Comparison of ENCODE assay signal across 8 cellular contexts in genomic region chr16:80806957-80807356, GRCh38. TPM values are rescaled to one million over a fixed set of nuclear protein-coding genes. Genes with fewer than 3 reads are reported as not detected.
DNase-seq lines count a peak whose midpoint lies in the region; ATAC-seq and TF ChIP-seq lines count a peak whose summit lies in the region.

No MANE protein-coding gene starts in this region.

- H3K27me3 Mint-ChIP-seq in effector memory CD8-positive, alpha-beta T cell: no peaks in the 10 kb centered on the region

- DNase-seq in AG08395 (ENCODE audit: low spot score): peak; percentile 22
- DNase-seq in NCI-H226: peak; percentile 77
- DNase-seq in activated effector memory CD4-positive, alpha-beta T cell treated with Interleukin-2 at 50 U/mL for 16 hours: peak; percentile 51
- peak; percentile 83 to 99 for DNase-seq in lung microvascular endothelial cell (ENCODE audit: low read depth in 2 of 2)
- DNase-seq in effector memory CD8-positive, alpha-beta T cell: no peak
- no peak for DNase-seq in DMS153 treated with DMSO at 0.1 percent for 48 hours (lab: John Stamatoyannopoulos, UW; ENCODE audit: unreplicated experiment)
- no peak for DNase-seq in NCI-H345 (lab: John Stamatoyannopoulos, UW)
- no peak for DNase-seq in coronary artery (ENCODE audit: low spot score)

- no peak overlapping the region for H3K27ac Mint-ChIP-seq in effector memory CD8-positive, alpha-beta T cell

- no peak overlapping the region for H3K4me3 Mint-ChIP-seq in effector memory CD8-positive, alpha-beta T cell

- H3K36me3 Mint-ChIP-seq in effector memory CD8-positive, alpha-beta T cell (ENCODE audit: insufficient read depth): peaks cover 7% of the 10 kb centered on the region

- no peak overlapping the region for H3K27ac ChIP-seq in coronary artery

- no peak for ATAC-seq in effector memory CD8-positive, alpha-beta T cell (replicated peaks)

- TF ChIP-seq CTCF in coronary artery (IDR thresholded peaks at IDR 0.05): no peak

- H3K9me3 Mint-ChIP-seq in effector memory CD8-positive, alpha-beta T cell: no peaks in the 10 kb centered on the region

- H3K4me3 ChIP-seq in coronary artery: no peak overlapping the region

- H3K4me1 Mint-ChIP-seq in effector memory CD8-positive, alpha-beta T cell (ENCODE audit: low read depth in 2 of 2): peaks cover 9 to 19% of the 10 kb centered on the region in 2 donors

RNA-seq across cellular contexts. Expression of gene CDYL2, which starts 2.6 kb away (rescaled TPM):
- 20.3 and 29.0 TPM in 2 replicates for total RNA-seq in lung microvascular endothelial cell

Comparison
In these comparisons a context has a peak if more than half of its experiments do, and no peak if none do; other contexts are left out.
1. DNase-seq: peak in AG08395 (single experiment), NCI-H226 (single experiment), activated effector memory CD4-positive, alpha-beta T cell treated with Interleukin-2 at 50 U/mL for 16 hours (single experiment) and lung microvascular endothelial cell (2 of 2); none in effector memory CD8-positive, alpha-beta T cell (0 of 3), DMS153 treated with DMSO at 0.1 percent for 48 hours (single experiment), NCI-H345 (single experiment) and coronary artery (single experiment).